In the genomic region with DNA sequence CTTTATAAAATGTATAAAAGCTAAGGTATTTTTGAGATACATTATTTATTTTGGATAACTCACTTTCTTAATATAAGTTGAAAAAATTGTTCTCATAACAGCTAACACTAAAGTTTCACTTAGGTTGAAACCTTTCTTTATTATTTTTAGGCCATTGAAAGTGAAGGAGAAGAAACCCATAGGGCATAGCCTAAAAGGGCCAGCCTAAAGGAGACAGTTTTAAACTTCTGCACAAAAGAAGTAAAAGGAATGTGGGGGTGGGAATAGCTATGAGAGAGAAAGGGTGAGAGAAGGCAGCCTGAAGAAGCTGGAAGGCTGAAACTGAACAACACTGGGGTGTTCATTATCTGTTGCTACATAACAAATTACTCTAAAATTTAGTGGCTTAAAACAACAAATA, we compare ENCODE assay signal across 20 cellular contexts. TPM values are rescaled to one million over a fixed set of nuclear protein-coding genes. Genes with fewer than 3 reads are reported as not detected.
DNase-seq lines count a peak whose midpoint lies in the region; ATAC-seq and TF ChIP-seq lines count a peak whose summit lies in the region.
"Had no signal": no experiment of that assay in that cellular context is flagged by ENCODE, and none has a peak within 500 bp of the region (broad histone marks: within the 10 kb centered on the region; RNA-seq: fewer than 3 reads in every experiment).

No MANE protein-coding gene starts in this region.

- no peak overlapping the region for H3K4me3 ChIP-seq in gastroesophageal sphincter
- H3K4me3 ChIP-seq: SJCRH30 had no signal

- H3K9me3 ChIP-seq in gastroesophageal sphincter: no peaks in the 10 kb centered on the region
- H3K9me3 ChIP-seq: SJCRH30 had no signal

- no peak for TF ChIP-seq POLR2A in gastroesophageal sphincter (IDR thresholded peaks at IDR 0.05)

- H3K27me3 ChIP-seq in gastroesophageal sphincter: no peaks in the 10 kb centered on the region
- H3K27me3 ChIP-seq: SJCRH30 had no signal

- DNase-seq in NCI-H226 (peak; percentile 3), neural crest cell (ENCODE audit: low read depth, low spot score) (no peak), CD14-positive monocyte (ENCODE audit: low spot score) (no peak), A172 (ENCODE audit: low spot score) (no peak)
- DNase-seq: C1 segment of cervical spinal cord, DMS 273 treated with DMSO at 0.1 percent for 48 hours, NCI-H1092 treated with DMSO at 0.1 percent for 48 hours, NCI-H1694, NCI-H446 treated with DMSO at 0.1 percent for 48 hours, PC-3, SJCRH30, T-helper 17 cell had no signal

- H3K27ac Mint-ChIP-seq in neural crest cell (ENCODE audit: unreplicated experiment): peak overlapping the region; percentile 2
- H3K27ac Mint-ChIP-seq in CD14-positive monocyte: no peak overlapping the region
- H3K27ac Mint-ChIP-seq: T-helper 17 cell had no signal

- peak; percentile 51 for ATAC-seq in GM18867 (IDR thresholded peaks at IDR 0.05; ENCODE audit: unreplicated experiment)
- peak; percentile 54 for ATAC-seq in GM21786 (IDR thresholded peaks at IDR 0.05; ENCODE audit: unreplicated experiment)
- ATAC-seq in GM21723 (IDR thresholded peaks at IDR 0.05; ENCODE audit: unreplicated experiment): no peak
- ATAC-seq in gastroesophageal sphincter: no peak
- ATAC-seq: HCT116, HepG2, PC-3, T-helper 17 cell had no signal

- H3K27me3 Mint-ChIP-seq in neural crest cell (ENCODE audit: low read depth) (peaks cover 3% of the 10 kb centered on the region), CD14-positive monocyte (ENCODE audit: low read depth in 3 of 3) (peaks cover 2 to 5% (median 3%) of the 10 kb centered on the region in 3 donors)

- H3K36me3 ChIP-seq in gastroesophageal sphincter: no peaks in the 10 kb centered on the region
- H3K36me3 ChIP-seq: SJCRH30 had no signal

- H3K9me3 Mint-ChIP-seq in neural crest cell (no peaks in the 10 kb centered on the region), CD14-positive monocyte (no peaks in the 10 kb centered on the region)

- H3K4me1 Mint-ChIP-seq in neural crest cell (peaks cover 44% of the 10 kb centered on the region), CD14-positive monocyte (peaks cover 3% of the 10 kb centered on the region)

- TF ChIP-seq CTCF in neural crest cell (conservative IDR thresholded peaks at IDR 0.05) (no peak), CD14-positive monocyte (IDR thresholded peaks at IDR 0.05) (no peak), gastroesophageal sphincter (IDR thresholded peaks at IDR 0.05) (no peak)

- intact Hi-C loops in CD14-positive monocyte (cut with micrococcal nuclease): no loop called here

- H3K4me1 ChIP-seq in gastroesophageal sphincter: peaks cover 0 to 11% (median 0%) of the 10 kb centered on the region in 3 donors
- H3K4me1 ChIP-seq: SJCRH30 had no signal

- H3K36me3 Mint-ChIP-seq in neural crest cell (ENCODE audit: low read depth) (no peaks in the 10 kb centered on the region), CD14-positive monocyte (no peaks in the 10 kb centered on the region)

- TF ChIP-seq EP300 in gastroesophageal sphincter (IDR thresholded peaks at IDR 0.05): no peak

- H3K4me3 Mint-ChIP-seq in neural crest cell: no peak overlapping the region
- no peak overlapping the region for H3K4me3 Mint-ChIP-seq in CD14-positive monocyte
- H3K4me3 Mint-ChIP-seq: T-helper 17 cell had no signal

- no peak overlapping the region for H3K27ac ChIP-seq in gastroesophageal sphincter
- H3K27ac ChIP-seq: KMS-11, RWPE1, SJCRH30 had no signal

RNA-seq across cellular contexts. Expression of gene RAPGEF2, which starts 57.6 kb away (rescaled TPM):
- 44.2 and 49.9 TPM in 2 replicates for total RNA-seq in neural crest cell
- 1 to 10 TPM; 1.5 to 2.0 TPM for polyA plus RNA-seq in CD14-positive monocyte
- 27.0 and 30.0 TPM in 2 replicates for total RNA-seq in A172 (2014; rRNA removed; shearing (Covaris generic))
- total RNA-seq in gastroesophageal sphincter: 10 to 100 TPM; 49.5 to 67.5 (median 60.9) TPM

Comparison
In these comparisons a context has a peak if more than half of its experiments do, and no peak if none do; other contexts are left out.
1. ATAC-seq: peak in GM18867 (single experiment) and GM21786 (single experiment); none in GM21723 (single experiment) and gastroesophageal sphincter (single experiment).